Comparison of ENCODE assay signal across 17 cellular contexts in the genomic region with DNA sequence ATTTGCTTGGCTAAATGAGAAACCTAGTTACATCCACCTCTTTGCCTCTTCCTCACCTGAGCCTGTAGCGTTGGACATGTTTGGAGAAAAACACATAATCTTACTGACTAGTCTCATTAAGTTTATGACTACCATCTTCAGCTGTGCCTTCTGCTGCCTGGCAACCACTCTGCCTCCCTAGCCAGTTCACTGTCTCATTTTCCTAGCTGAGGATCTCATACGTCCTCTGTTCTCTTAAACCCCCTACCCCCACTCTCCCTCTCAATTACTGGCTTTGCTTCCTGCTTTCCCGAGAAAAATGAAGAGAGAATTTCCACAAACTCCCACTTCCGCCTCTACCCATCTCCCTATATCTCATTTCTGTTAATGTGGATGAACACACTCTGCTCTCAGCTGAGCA.
A peak's percentile ranks its signal among the peaks of the same experiment; 100 is the strongest.
DNase-seq lines count a peak whose midpoint lies in the region; FAIRE-seq and TF ChIP-seq lines count a peak whose summit lies in the region.
"Had no signal": no experiment of that assay in that cellular context is flagged by ENCODE, and none has a peak within 500 bp of the region (broad histone marks: within the 10 kb centered on the region; RNA-seq: fewer than 3 reads in every experiment).

No MANE protein-coding gene starts in this region.

- H4K20me1 ChIP-seq in BLaER1, result no peaks in the 10 kb centered on the region
- H4K20me1 ChIP-seq in H9 (ENCODE audit: control insufficient read depth, insufficient read depth, insufficient read length), result no peaks in the 10 kb centered on the region
- H4K20me1 ChIP-seq in H1 (replicated peaks in 1 of 2; ENCODE audit: control insufficient read depth in 1 of 2, insufficient read depth in 2 of 2, low read length in 2 of 2), result no peaks in the 10 kb centered on the region

- DNase-seq in H9 (no peak), NCI-H526 (lab: John Stamatoyannopoulos, UW) (peak; percentile 98), H1 (ENCODE audit: low read depth in 1 of 2, low spot score in 2 of 2) (no peak), NCI-H2171 (lab: John Stamatoyannopoulos, UW) (no peak), NOMO-1 treated with DMSO at 0.1 percent for 48 hours (lab: John Stamatoyannopoulos, UW; ENCODE audit: unreplicated experiment) (no peak), superior temporal gyrus (ENCODE audit: extremely low spot score) (no peak), HFFc6 (no peak)
- DNase-seq: AML-193; CD8-positive, alpha-beta T cell; EL; NCI-H1048; NCI-H1694 treated with DMSO at 0.1 percent for 48 hours; NCI-H774; SIG-M5 had no signal

- no peak for TF ChIP-seq EP300 in H1 (IDR thresholded peaks at IDR 0.05; ENCODE audit: borderline replicate concordance in 1 of 2, low read depth in 2 of 2, low read length in 2 of 2)

- no peak for TF ChIP-seq RAD21 in H1 (IDR thresholded peaks at IDR 0.05 in 1 of 2, conservative IDR thresholded peaks at IDR 0.05 in 1 of 2; ENCODE audit: low read depth in 2 of 2, low read length in 2 of 2)

- H2AK5ac ChIP-seq in H9 (ENCODE audit: insufficient read length, low read length) (no peak overlapping the region), H1 (ENCODE audit: low read depth, low read length) (no peak overlapping the region)

- H4K8ac ChIP-seq in H9 (replicated peaks; ENCODE audit: insufficient read length, low read depth, low read length) (no peak overlapping the region), H1 (ENCODE audit: extremely low read depth, insufficient read depth, low read length) (no peak overlapping the region)

- no peaks in the 10 kb centered on the region for H3K36me3 Mint-ChIP-seq in H9 (ENCODE audit: insufficient read depth in 1 of 3, low read depth in 3 of 3)
- no peaks in the 10 kb centered on the region for H3K36me3 Mint-ChIP-seq in HFFc6 (ENCODE audit: low read depth)
- H3K36me3 Mint-ChIP-seq: CD8-positive, alpha-beta T cell had no signal

- TF ChIP-seq POLR2A in H1 (IDR thresholded peaks at IDR 0.05; ENCODE audit: control extremely low read depth in 1 of 2, low read depth in 2 of 2, low read length in 2 of 2), result no peak

- FAIRE-seq in H1 (lab: Jason Lieb, UNC), result no peak

- no peak overlapping the region for H3K27ac ChIP-seq in BLaER1
- no peak overlapping the region for H3K27ac ChIP-seq in H9 (ENCODE audit: insufficient read length, low read depth, low read length)
- H3K27ac ChIP-seq in H1 (ENCODE audit: low read depth, low read length), result no peak overlapping the region

- H2BK12ac ChIP-seq in H9 (ENCODE audit: insufficient read length, low read depth, low read length) (no peak overlapping the region), H1 (ENCODE audit: low read depth, low read length) (peak overlapping the region; percentile 88; the same call in 1 of the 2 replicates)

- POLR2A ChIA-PET in H1 (lab: Charles Lee; ENCODE audit: partially characterized antibody), result no interaction called here

- CTCF ChIA-PET in H1 (lab: Charles Lee; ENCODE audit: partially characterized antibody), result no interaction called here

- H3K9ac ChIP-seq in BLaER1, result no peak overlapping the region
- no peak overlapping the region for H3K9ac ChIP-seq in H9 (ENCODE audit: extremely low read depth, insufficient read length, low read length)
- no peak overlapping the region for H3K9ac ChIP-seq in H1 (replicated peaks in 1 of 4; ENCODE audit: extremely low read depth in 1 of 4, low read depth in 3 of 4, low read length in 3 of 4)

- no peak overlapping the region for H3K56ac ChIP-seq in H9 (ENCODE audit: insufficient read length, low read depth, low read length)
- no peak overlapping the region for H3K56ac ChIP-seq in H1 (replicated peaks; ENCODE audit: insufficient read length, low read depth, low read length)

- H3K4me1 ChIP-seq in BLaER1 (peaks cover 20% of the 10 kb centered on the region), H9 (ENCODE audit: insufficient read depth, low read length) (peaks cover 14% of the 10 kb centered on the region; the same call in 1 of the 2 replicates), H1 (replicated peaks in 1 of 4; ENCODE audit: control insufficient read depth in 3 of 4, insufficient read depth in 4 of 4, low read length in 3 of 4) (peaks cover 0 to 11% (median 6%) of the 10 kb centered on the region in 4 experiments; a peak in 3 of 7 replicates)
- H3K4me1 ChIP-seq: HAP-1 had no signal

- no peaks in the 10 kb centered on the region for H3K9me3 Mint-ChIP-seq in H9
- peaks cover 3% of the 10 kb centered on the region; the same call in 1 of the 2 replicates for H3K9me3 Mint-ChIP-seq in HFFc6
- H3K9me3 Mint-ChIP-seq: CD8-positive, alpha-beta T cell had no signal

- H3K79me2 ChIP-seq in H9 (ENCODE audit: insufficient read depth, low read length) (no peaks in the 10 kb centered on the region), H1 (ENCODE audit: control insufficient read depth in 1 of 2, insufficient read depth in 2 of 2, low read length in 2 of 2) (no peaks in the 10 kb centered on the region)

- no peaks in the 10 kb centered on the region for H3K27me3 Mint-ChIP-seq in H9 (ENCODE audit: low read depth)
- H3K27me3 Mint-ChIP-seq in HFFc6 (ENCODE audit: insufficient read depth), result no peaks in the 10 kb centered on the region; the same call in 1 of the 2 replicates

- H4K5ac ChIP-seq in H9 (ENCODE audit: insufficient read length, low read depth, low read length) (no peak overlapping the region), H1 (ENCODE audit: insufficient read length, low read depth, low read length) (no peak overlapping the region)

- H2BK15ac ChIP-seq in H9 (ENCODE audit: low read depth, low read length) (no peak overlapping the region), H1 (ENCODE audit: low read length) (no peak overlapping the region; the same call in 1 of the 2 replicates)

- H3K27me3 ChIP-seq in BLaER1 (no peaks in the 10 kb centered on the region), H9 (ENCODE audit: insufficient read depth, low read length) (no peaks in the 10 kb centered on the region), H1 (replicated peaks in 1 of 4; ENCODE audit: control insufficient read depth in 3 of 4, extremely low read depth in 1 of 4, insufficient read depth in 3 of 4, low read length in 3 of 4) (no peaks in the 10 kb centered on the region)

- WGBS in H9 (ENCODE audit: extremely low coverage, insufficient read length, low lambda C conversion rate), result no CpG with 5 or more reads among the region's 4 CpGs
- 83% methylated on average over 4 of the region's 4 CpGs; no CpG with 5 or more reads in 1 of the 2 experiments for WGBS in H1 (ENCODE audit: extremely low coverage in 1 of 2, insufficient coverage in 1 of 2, insufficient read length in 1 of 2, insufficient replicate concordance in 2 of 2, low coverage in 1 of 2, low lambda C conversion rate in 2 of 2, missing lambda C conversion rate in 1 of 2), 2 experiments

- H2BK20ac ChIP-seq in H9 (ENCODE audit: low read depth, low read length, poor library complexity, severe bottlenecking) (no peak overlapping the region), H1 (ENCODE audit: low read length) (0 out of 2 replicates have a peak overlapping the region, but pooled peaks have one; percentile 53)

- no peak overlapping the region for H3K4me3 ChIP-seq in BLaER1
- H3K4me3 ChIP-seq in H1 (ENCODE audit: extremely low read depth in 1 of 4, insufficient read depth in 2 of 4, low read depth in 3 of 4, low read length in 4 of 4), result no peak overlapping the region
- H3K4me3 ChIP-seq: HAP-1 had no signal

- H3K23me2 ChIP-seq in H9 (ENCODE audit: insufficient read length, low read depth, low read length, poor library complexity, severe bottlenecking) (no peaks in the 10 kb centered on the region), H1 (ENCODE audit: low read depth, low read length) (no peaks in the 10 kb centered on the region; the same call in 1 of the 2 replicates)

- no peak overlapping the region for H2BK5ac ChIP-seq in H9 (ENCODE audit: insufficient read length, low read length)
- H2BK5ac ChIP-seq in H1 (ENCODE audit: low read depth, low read length), result peak overlapping the region; percentile 22; the same call in 1 of the 2 replicates

- TF ChIP-seq CTCF in H9 (conservative IDR thresholded peaks at IDR 0.05), result no peak
- TF ChIP-seq CTCF in H1 (IDR thresholded peaks at IDR 0.05; ENCODE audit: control extremely low read depth in 1 of 3, insufficient read depth in 1 of 3, low read depth in 1 of 3, low read length in 3 of 3), result no peak
- TF ChIP-seq CTCF in HFFc6 (IDR thresholded peaks at IDR 0.05), result no peak

- no peaks in the 10 kb centered on the region for H3K9me3 ChIP-seq in BLaER1
- no peaks in the 10 kb centered on the region for H3K9me3 ChIP-seq in H9 (ENCODE audit: control insufficient read depth, low read depth, low read length)
- no peaks in the 10 kb centered on the region for H3K9me3 ChIP-seq in H1 (ENCODE audit: insufficient read depth in 2 of 2, low read depth in 1 of 2, low read length in 1 of 2)
- H3K9me3 ChIP-seq: HAP-1 had no signal

- H3K23ac ChIP-seq in H9 (ENCODE audit: insufficient read length, low read depth, low read length) (no peak overlapping the region), H1 (ENCODE audit: insufficient read length) (no peak overlapping the region)

- H2AFZ ChIP-seq in H9 (ENCODE audit: low read length), result no peak overlapping the region
- H2AFZ ChIP-seq in H1 (ENCODE audit: low read length), result no peak overlapping the region

- H3K4ac ChIP-seq in H9 (ENCODE audit: low read depth, low read length) (no peak overlapping the region), H1 (replicated peaks; ENCODE audit: insufficient read length, low read depth, low read length) (no peak overlapping the region)

- H4K91ac ChIP-seq in H9 (ENCODE audit: insufficient read length, low read depth, low read length), result no peak overlapping the region
- no peak overlapping the region for H4K91ac ChIP-seq in H1 (replicated peaks; ENCODE audit: insufficient read length, low read length)

- H3T11ph ChIP-seq in H9 (ENCODE audit: low read length), result no peak overlapping the region

- no peak overlapping the region for H3K4me3 Mint-ChIP-seq in H9
- no peak overlapping the region for H3K4me3 Mint-ChIP-seq in HFFc6
- H3K4me3 Mint-ChIP-seq: CD8-positive, alpha-beta T cell; IgD-negative memory B cell had no signal

- H3K79me1 ChIP-seq in H9 (ENCODE audit: insufficient read depth, low read depth, low read length, poor library complexity, severe bottlenecking), result no peaks in the 10 kb centered on the region
- H3K79me1 ChIP-seq in H1 (ENCODE audit: low read depth, low read length), result no peaks in the 10 kb centered on the region

- H3K4me1 Mint-ChIP-seq in H9 (peaks cover 0 to 2% of the 10 kb centered on the region in 2 experiments; a peak in 1 of 4 replicates), HFFc6 (ENCODE audit: low read depth) (peaks cover 18% of the 10 kb centered on the region)
- H3K4me1 Mint-ChIP-seq: IgD-negative memory B cell had no signal

- no peak overlapping the region for H2BK120ac ChIP-seq in H9 (ENCODE audit: low read depth, low read length, poor library complexity, severe bottlenecking)
- H2BK120ac ChIP-seq in H1 (replicated peaks; ENCODE audit: low read depth, low read length), result no peak overlapping the region

- no peak overlapping the region for H3K27ac Mint-ChIP-seq in H9
- H3K27ac Mint-ChIP-seq in HFFc6, result no peak overlapping the region
- H3K27ac Mint-ChIP-seq: CD8-positive, alpha-beta T cell; IgD-negative memory B cell had no signal

- H3K36me3 ChIP-seq in BLaER1, result no peaks in the 10 kb centered on the region
- no peaks in the 10 kb centered on the region for H3K36me3 ChIP-seq in H1 (ENCODE audit: control insufficient read depth in 2 of 4, insufficient read depth in 4 of 4, low read length in 3 of 4)
- H3K36me3 ChIP-seq: HAP-1 had no signal

- H3K4me2 ChIP-seq in BLaER1, result peak overlapping the region; percentile 81
- no peak overlapping the region for H3K4me2 ChIP-seq in H9 (ENCODE audit: insufficient read depth, insufficient read length, low read length)
- H3K4me2 ChIP-seq in H1 (ENCODE audit: insufficient read depth in 1 of 2, low read depth in 2 of 2, low read length in 2 of 2), result no peak overlapping the region

- H3K18ac ChIP-seq in H9 (ENCODE audit: insufficient read length, low read depth, low read length) (no peak overlapping the region), H1 (ENCODE audit: extremely low read depth, low read length) (no peak overlapping the region)

- peak overlapping the region; percentile 49; the same call in 1 of the 2 replicates for H3K14ac ChIP-seq in H9 (ENCODE audit: insufficient read depth, low read length)
- H3K14ac ChIP-seq in H1 (ENCODE audit: insufficient read length), result no peak overlapping the region

Comparison
In these comparisons a context has a peak if more than half of its experiments do, and no peak if none do; other contexts are left out.
1. DNase-seq: peak in NCI-H526 (2 of 2); none in H9 (single experiment), H1 (0 of 2), NCI-H2171 (single experiment), NOMO-1 treated with DMSO at 0.1 percent for 48 hours (single experiment), superior temporal gyrus (single experiment) and HFFc6 (single experiment).